Comparison of ENCODE assay signal across 1 cellular context in the genomic region with DNA sequence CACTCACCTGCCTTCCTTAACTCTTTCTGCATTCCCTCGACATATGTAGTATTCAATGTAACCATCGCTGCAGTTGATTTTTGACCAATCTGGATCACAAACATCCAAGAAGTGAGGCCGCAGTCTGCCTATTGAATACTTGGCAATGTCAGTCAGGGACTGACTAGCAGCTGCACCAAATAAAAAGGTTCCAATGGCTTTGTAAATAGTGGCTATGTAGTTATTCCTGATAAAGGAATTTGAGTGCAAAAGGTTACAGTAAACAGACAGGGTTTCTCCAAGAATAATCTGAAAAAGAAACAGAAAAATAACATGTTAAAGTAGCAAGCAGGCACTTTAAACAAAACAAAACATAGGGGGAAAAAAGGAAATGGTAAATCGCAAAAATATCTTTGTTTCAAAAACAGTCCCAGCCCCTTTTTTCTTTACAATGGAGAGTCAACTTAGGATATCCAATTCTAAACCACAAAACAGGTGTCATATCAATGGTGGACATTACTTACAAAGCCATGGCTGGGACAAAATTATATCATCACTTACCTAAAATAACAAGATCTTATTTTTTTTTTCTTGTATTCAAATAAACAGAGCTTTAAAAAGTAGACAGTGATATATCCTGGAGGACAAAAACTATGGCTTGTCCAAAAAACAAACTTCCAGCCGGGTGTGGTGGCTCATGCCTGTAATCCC.
A peak's percentile ranks its signal among the peaks of the same experiment; 100 is the strongest.
TF ChIP-seq lines count a peak whose summit lies in the region.

No MANE protein-coding gene starts in this region.

TF ChIP-seq in HEK293, 187 proteins besides CTCF, POLR2A, EP300 and RAD21 (continued from another document):
- TF ChIP-seq, protein P1, sequence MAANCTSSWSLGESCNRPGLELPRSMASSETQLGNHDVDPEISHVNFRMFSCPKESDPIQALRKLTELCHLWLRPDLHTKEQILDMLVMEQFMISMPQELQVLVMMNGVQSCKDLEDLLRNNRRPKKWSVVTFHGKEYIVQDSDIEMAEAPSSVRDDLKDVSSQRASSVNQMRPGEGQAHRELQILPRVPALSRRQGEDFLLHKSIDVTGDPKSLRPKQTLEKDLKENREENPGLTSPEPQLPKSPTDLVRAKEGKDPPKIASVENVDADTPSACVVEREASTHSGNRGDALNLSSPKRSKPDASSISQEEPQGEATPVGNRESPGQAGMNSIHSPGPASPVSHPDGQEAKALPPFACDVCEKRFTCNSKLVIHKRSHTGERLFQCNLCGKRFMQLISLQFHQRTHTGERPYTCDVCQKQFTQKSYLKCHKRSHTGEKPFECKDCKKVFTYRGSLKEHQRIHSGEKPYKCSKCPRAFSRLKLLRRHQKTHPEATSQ (tag by site-specific recombination; IDR thresholded peaks at IDR 0.05): no peak
- TF ChIP-seq ZNF529 (tag by site-specific recombination; IDR thresholded peaks at IDR 0.05; ENCODE audit: insufficient replicate concordance): no peak
- no peak for TF ChIP-seq ZBTB48 (tag by site-specific recombination; IDR thresholded peaks at IDR 0.05)
- no peak for TF ChIP-seq ZNF585B (tag by site-specific recombination; IDR thresholded peaks at IDR 0.05)
- no peak for TF ChIP-seq ZNF701 (tag by site-specific recombination; IDR thresholded peaks at IDR 0.05)
- peak; percentile 17; the same call in 1 of the 2 replicates for TF ChIP-seq OVOL3 (tag by site-specific recombination; IDR thresholded peaks at IDR 0.05)
- TF ChIP-seq, protein P2, sequence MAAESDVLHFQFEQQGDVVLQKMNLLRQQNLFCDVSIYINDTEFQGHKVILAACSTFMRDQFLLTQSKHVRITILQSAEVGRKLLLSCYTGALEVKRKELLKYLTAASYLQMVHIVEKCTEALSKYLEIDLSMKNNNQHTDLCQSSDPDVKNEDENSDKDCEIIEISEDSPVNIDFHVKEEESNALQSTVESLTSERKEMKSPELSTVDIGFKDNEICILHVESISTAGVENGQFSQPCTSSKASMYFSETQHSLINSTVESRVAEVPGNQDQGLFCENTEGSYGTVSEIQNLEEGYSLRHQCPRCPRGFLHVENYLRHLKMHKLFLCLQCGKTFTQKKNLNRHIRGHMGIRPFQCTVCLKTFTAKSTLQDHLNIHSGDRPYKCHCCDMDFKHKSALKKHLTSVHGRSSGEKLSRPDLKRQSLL (tag by site-specific recombination; IDR thresholded peaks at IDR 0.05): no peak
- no peak for TF ChIP-seq ZNF560 (tag by site-specific recombination; IDR thresholded peaks at IDR 0.05; ENCODE audit: borderline replicate concordance)
- TF ChIP-seq ZNF350 (tag by site-specific recombination; IDR thresholded peaks at IDR 0.05): no peak
- TF ChIP-seq ZNF624 (tag by site-specific recombination; IDR thresholded peaks at IDR 0.05): no peak
- TF ChIP-seq BCL11B (tag by site-specific recombination; IDR thresholded peaks at IDR 0.05; ENCODE audit: low read depth): no peak
- TF ChIP-seq ZNF654 (tag by site-specific recombination; IDR thresholded peaks at IDR 0.05; ENCODE audit: low read depth): no peak
- no peak for TF ChIP-seq ZNF2 (tag by site-specific recombination; IDR thresholded peaks at IDR 0.05)
- TF ChIP-seq, protein P3, sequence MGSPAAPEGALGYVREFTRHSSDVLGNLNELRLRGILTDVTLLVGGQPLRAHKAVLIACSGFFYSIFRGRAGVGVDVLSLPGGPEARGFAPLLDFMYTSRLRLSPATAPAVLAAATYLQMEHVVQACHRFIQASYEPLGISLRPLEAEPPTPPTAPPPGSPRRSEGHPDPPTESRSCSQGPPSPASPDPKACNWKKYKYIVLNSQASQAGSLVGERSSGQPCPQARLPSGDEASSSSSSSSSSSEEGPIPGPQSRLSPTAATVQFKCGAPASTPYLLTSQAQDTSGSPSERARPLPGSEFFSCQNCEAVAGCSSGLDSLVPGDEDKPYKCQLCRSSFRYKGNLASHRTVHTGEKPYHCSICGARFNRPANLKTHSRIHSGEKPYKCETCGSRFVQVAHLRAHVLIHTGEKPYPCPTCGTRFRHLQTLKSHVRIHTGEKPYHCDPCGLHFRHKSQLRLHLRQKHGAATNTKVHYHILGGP (tag by site-specific recombination; IDR thresholded peaks at IDR 0.05): 0 out of 2 replicates have a peak, but pooled peaks have one; percentile 5
- TF ChIP-seq, protein P4, sequence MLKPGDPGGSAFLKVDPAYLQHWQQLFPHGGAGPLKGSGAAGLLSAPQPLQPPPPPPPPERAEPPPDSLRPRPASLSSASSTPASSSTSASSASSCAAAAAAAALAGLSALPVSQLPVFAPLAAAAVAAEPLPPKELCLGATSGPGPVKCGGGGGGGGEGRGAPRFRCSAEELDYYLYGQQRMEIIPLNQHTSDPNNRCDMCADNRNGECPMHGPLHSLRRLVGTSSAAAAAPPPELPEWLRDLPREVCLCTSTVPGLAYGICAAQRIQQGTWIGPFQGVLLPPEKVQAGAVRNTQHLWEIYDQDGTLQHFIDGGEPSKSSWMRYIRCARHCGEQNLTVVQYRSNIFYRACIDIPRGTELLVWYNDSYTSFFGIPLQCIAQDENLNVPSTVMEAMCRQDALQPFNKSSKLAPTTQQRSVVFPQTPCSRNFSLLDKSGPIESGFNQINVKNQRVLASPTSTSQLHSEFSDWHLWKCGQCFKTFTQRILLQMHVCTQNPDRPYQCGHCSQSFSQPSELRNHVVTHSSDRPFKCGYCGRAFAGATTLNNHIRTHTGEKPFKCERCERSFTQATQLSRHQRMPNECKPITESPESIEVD (tag by site-specific recombination; IDR thresholded peaks at IDR 0.05): peak; percentile 94
- no peak for TF ChIP-seq ZFP69B (tag by site-specific recombination; IDR thresholded peaks at IDR 0.05)
- TF ChIP-seq, protein P5, sequence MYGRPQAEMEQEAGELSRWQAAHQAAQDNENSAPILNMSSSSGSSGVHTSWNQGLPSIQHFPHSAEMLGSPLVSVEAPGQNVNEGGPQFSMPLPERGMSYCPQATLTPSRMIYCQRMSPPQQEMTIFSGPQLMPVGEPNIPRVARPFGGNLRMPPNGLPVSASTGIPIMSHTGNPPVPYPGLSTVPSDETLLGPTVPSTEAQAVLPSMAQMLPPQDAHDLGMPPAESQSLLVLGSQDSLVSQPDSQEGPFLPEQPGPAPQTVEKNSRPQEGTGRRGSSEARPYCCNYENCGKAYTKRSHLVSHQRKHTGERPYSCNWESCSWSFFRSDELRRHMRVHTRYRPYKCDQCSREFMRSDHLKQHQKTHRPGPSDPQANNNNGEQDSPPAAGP (tag by site-specific recombination; IDR thresholded peaks at IDR 0.05): no peak
